ENCODE assay signal across 25 cellular contexts in genomic region chr6:90149280-90149679, GRCh38.
DNase-seq lines count a peak whose midpoint lies in the region; ATAC-seq and TF ChIP-seq lines count a peak whose summit lies in the region.
"Had no signal": no experiment of that assay in that cellular context is flagged by ENCODE, and none has a peak within 500 bp of the region (broad histone marks: within the 10 kb centered on the region; RNA-seq: fewer than 3 reads in every experiment).

No MANE protein-coding gene starts in this region.

- intact Hi-C loops in activated naive CD4-positive, alpha-beta T cell treated with anti-CD3 and anti-CD28 coated beads for 36 hours (cut with micrococcal nuclease): no loop called here
- intact Hi-C loops in activated CD8-positive, alpha-beta T cell treated with anti-CD3 and anti-CD28 coated beads for 36 hours (cut with micrococcal nuclease): no loop called here

- POLR2A ChIA-PET in activated CD8-positive, alpha-beta T cell treated with anti-CD3 and anti-CD28 coated beads for 36 hours (lab: Charles Lee): interaction anchor here (1.0 to 1.4 kb wide), 3 partner anchors 8 to 103 kb away, joined by 3 to 7 read pairs (median 5); no protein-coding TSS in a partner anchor

- CTCF ChIA-PET in activated naive CD4-positive, alpha-beta T cell treated with anti-CD3 and anti-CD28 coated beads for 36 hours (lab: Charles Lee): interaction anchor here (0.7 to 1.9 kb wide), 3 partner anchors 9 to 67 kb away, joined by 3 to 6 read pairs (median 4); no protein-coding TSS in a partner anchor
- CTCF ChIA-PET in activated CD8-positive, alpha-beta T cell treated with anti-CD3 and anti-CD28 coated beads for 36 hours (lab: Charles Lee): interaction anchor here (0.6 to 1.4 kb wide), 3 partner anchors 28 to 208 kb away, joined by 3 to 4 read pairs (median 3); no protein-coding TSS in a partner anchor

- no peak overlapping the region for H3K4me3 Mint-ChIP-seq in activated naive CD4-positive, alpha-beta T cell treated with anti-CD3 and anti-CD28 coated beads for 36 hours
- H3K4me3 Mint-ChIP-seq in activated CD8-positive, alpha-beta T cell treated with anti-CD3 and anti-CD28 coated beads for 36 hours: no peak overlapping the region
- H3K4me3 Mint-ChIP-seq: activated CD8-positive, alpha-beta memory T cell treated with anti-CD3 and anti-CD28 coated beads, Interleukin-2, amount 10 ng/mL, durations not matched to agents 7 days and 5 days; dendritic cell treated with granulocyte-macrophage colony-stimulating factor and Interleukin-4, amounts not matched to agents 40 ng/mL and 50 ng/mL, for 4 days; mesothelial cell of epicardium had no signal

- H3K4me1 Mint-ChIP-seq in activated naive CD4-positive, alpha-beta T cell treated with anti-CD3 and anti-CD28 coated beads for 36 hours (ENCODE audit: low read depth): peaks cover 85% of the 10 kb centered on the region
- peaks cover 87% of the 10 kb centered on the region for H3K4me1 Mint-ChIP-seq in activated CD8-positive, alpha-beta T cell treated with anti-CD3 and anti-CD28 coated beads for 36 hours (ENCODE audit: low read depth)

- H3K9me3 Mint-ChIP-seq in activated naive CD4-positive, alpha-beta T cell treated with anti-CD3 and anti-CD28 coated beads for 36 hours: no peaks in the 10 kb centered on the region
- H3K9me3 Mint-ChIP-seq in activated CD8-positive, alpha-beta T cell treated with anti-CD3 and anti-CD28 coated beads for 36 hours: no peaks in the 10 kb centered on the region
- H3K9me3 Mint-ChIP-seq: dendritic cell treated with granulocyte-macrophage colony-stimulating factor and Interleukin-4, amounts not matched to agents 40 ng/mL and 50 ng/mL, for 4 days; mesothelial cell of epicardium had no signal

- H3K27ac Mint-ChIP-seq in activated naive CD4-positive, alpha-beta T cell treated with anti-CD3 and anti-CD28 coated beads for 36 hours: peak overlapping the region; percentile 53
- peak overlapping the region; percentile 77 for H3K27ac Mint-ChIP-seq in activated CD8-positive, alpha-beta T cell treated with anti-CD3 and anti-CD28 coated beads for 36 hours
- H3K27ac Mint-ChIP-seq: activated CD8-positive, alpha-beta memory T cell treated with anti-CD3 and anti-CD28 coated beads, Interleukin-2, amount 10 ng/mL, durations not matched to agents 7 days and 5 days; dendritic cell treated with granulocyte-macrophage colony-stimulating factor and Interleukin-4, amounts not matched to agents 40 ng/mL and 50 ng/mL, for 4 days; mesothelial cell of epicardium had no signal

- TF ChIP-seq CTCF in activated CD8-positive, alpha-beta T cell treated with anti-CD3 and anti-CD28 coated beads for 36 hours (IDR thresholded peaks at IDR 0.05): no peak

- DNase-seq in activated naive CD4-positive, alpha-beta T cell treated with anti-CD3 and anti-CD28 coated beads for 36 hours: no peak
- no peak for DNase-seq in activated naive CD4-positive, alpha-beta T cell (lab: John Stamatoyannopoulos, UW)
- no peak for DNase-seq in activated CD8-positive, alpha-beta T cell treated with anti-CD3 and anti-CD28 coated beads for 36 hours
- DNase-seq in left lobe of liver (ENCODE audit: low spot score) (no peak), DMS153 (lab: John Stamatoyannopoulos, UW) (no peak), SW480 (ENCODE audit: low spot score) (no peak)
- no peak for DNase-seq in stimulated activated naive CD8-positive, alpha-beta T cell treated with anti-CD3 and anti-CD28 coated beads, Interleukin-15, Interleukin-2, amounts not matched to agents 100 U/mL and 50 U/mL, for 24 hours
- DNase-seq: activated CD4-positive, alpha-beta T cell treated with anti-CD3 and anti-CD28 coated beads for 48 hours; activated CD8-positive, alpha-beta memory T cell treated with anti-CD3 and anti-CD28 coated beads, Interleukin-2, amount 10 ng/mL, durations not matched to agents 7 days and 5 days; adrenal gland; body of pancreas; glutamatergic neuron; HCEC 1CT; islet precursor cell; left ventricle myocardium superior; NCI-H1436; nucleus accumbens; SHP77; stimulated activated CD8-positive, alpha-beta memory T cell treated with anti-CD3 and anti-CD28 coated beads, Interleukin-4, amount 100 ng/mL, for 48 hours had no signal

- no peaks in the 10 kb centered on the region for H3K27me3 Mint-ChIP-seq in activated naive CD4-positive, alpha-beta T cell treated with anti-CD3 and anti-CD28 coated beads for 36 hours (ENCODE audit: low read depth)
- H3K27me3 Mint-ChIP-seq in activated CD8-positive, alpha-beta T cell treated with anti-CD3 and anti-CD28 coated beads for 36 hours: no peaks in the 10 kb centered on the region
- H3K27me3 Mint-ChIP-seq: activated CD8-positive, alpha-beta memory T cell treated with anti-CD3 and anti-CD28 coated beads, Interleukin-2, amount 10 ng/mL, durations not matched to agents 7 days and 5 days; dendritic cell treated with granulocyte-macrophage colony-stimulating factor and Interleukin-4, amounts not matched to agents 40 ng/mL and 50 ng/mL, for 4 days had no signal

- peaks cover 9% of the 10 kb centered on the region for H3K36me3 Mint-ChIP-seq in activated naive CD4-positive, alpha-beta T cell treated with anti-CD3 and anti-CD28 coated beads for 36 hours (ENCODE audit: low read depth)
- peaks cover 22% of the 10 kb centered on the region for H3K36me3 Mint-ChIP-seq in activated CD8-positive, alpha-beta T cell treated with anti-CD3 and anti-CD28 coated beads for 36 hours (ENCODE audit: low read depth)
- H3K36me3 Mint-ChIP-seq: activated CD8-positive, alpha-beta memory T cell treated with anti-CD3 and anti-CD28 coated beads, Interleukin-2, amount 10 ng/mL, durations not matched to agents 7 days and 5 days; mesothelial cell of epicardium had no signal

- ATAC-seq in activated CD8-positive, alpha-beta T cell treated with anti-CD3 and anti-CD28 coated beads for 36 hours: peak; percentile 48
- ATAC-seq in left lobe of liver: peak; percentile 42
- peak; percentile 45 for ATAC-seq in stimulated activated naive CD8-positive, alpha-beta T cell treated with anti-CD3 and anti-CD28 coated beads, Interleukin-15, Interleukin-2, amounts not matched to agents 100 U/mL and 50 U/mL, for 24 hours
- ATAC-seq in GM19455 (IDR thresholded peaks at IDR 0.05; ENCODE audit: unreplicated experiment): no peak
- ATAC-seq: activated CD8-positive, alpha-beta memory T cell treated with anti-CD3 and anti-CD28 coated beads, Interleukin-2, amount 10 ng/mL, durations not matched to agents 7 days and 5 days; body of pancreas; esophagus mucosa; left ventricle myocardium superior; Panc1; sciatic nerve had no signal
